ENCODE assay signal across 16 cellular contexts in genomic region chr4:153004106-153004881, GRCh38.
"Had no signal": no experiment of that assay in that cellular context is flagged by ENCODE, and none has a peak within 500 bp of the region (broad histone marks: within the 10 kb centered on the region; RNA-seq: fewer than 3 reads in every experiment).

No MANE protein-coding gene starts in this region.

- H3K36me3 Mint-ChIP-seq: activated naive CD4-positive, alpha-beta T cell treated with anti-CD3 and anti-CD28 coated beads, Interleukin-2, amount 50 U/mL, for 24 hours; naive thymus-derived CD8-positive, alpha-beta T cell; stimulated activated memory B cell treated with anti-CD40 and anti-IgM and Interleukin-4, amounts not matched to agents 10 μg/mL and 1 μg/mL and 100 μg/mL, for 72 hours had no signal

- H3K27me3 Mint-ChIP-seq: activated CD4-positive, alpha-beta T cell treated with anti-CD3 and anti-CD28 coated beads for 36 hours; activated naive CD4-positive, alpha-beta T cell treated with anti-CD3 and anti-CD28 coated beads, Interleukin-2, amount 50 U/mL, for 24 hours; stimulated activated memory B cell treated with anti-CD40 and anti-IgM and Interleukin-4, amounts not matched to agents 10 μg/mL and 1 μg/mL and 100 μg/mL, for 72 hours had no signal

- H3K4me1 ChIP-seq: adrenal gland had no signal

- H3K9me3 Mint-ChIP-seq: activated CD4-positive, alpha-beta memory T cell treated with anti-CD3 and anti-CD28 coated beads, Interleukin-2, amount 10 ng/mL, durations not matched to agents 7 days and 5 days; activated naive CD4-positive, alpha-beta T cell treated with anti-CD3 and anti-CD28 coated beads, Interleukin-2, amount 50 U/mL, for 24 hours; effector memory CD8-positive, alpha-beta T cell; naive thymus-derived CD8-positive, alpha-beta T cell; stimulated activated memory B cell treated with anti-CD40 and anti-IgM and Interleukin-4, amounts not matched to agents 10 μg/mL and 1 μg/mL and 100 μg/mL, for 72 hours had no signal

- H3K36me3 ChIP-seq: adrenal gland had no signal

- H3K4me3 ChIP-seq: adrenal gland had no signal

- H3K4me1 Mint-ChIP-seq: activated CD4-positive, alpha-beta memory T cell treated with anti-CD3 and anti-CD28 coated beads, Interleukin-2, amount 10 ng/mL, durations not matched to agents 7 days and 5 days; activated CD4-positive, alpha-beta T cell treated with anti-CD3 and anti-CD28 coated beads for 36 hours; activated naive CD4-positive, alpha-beta T cell treated with anti-CD3 and anti-CD28 coated beads, Interleukin-2, amount 50 U/mL, for 24 hours had no signal

- FAIRE-seq: islet of Langerhans had no signal

- H3K4me3 Mint-ChIP-seq: activated CD4-positive, alpha-beta memory T cell treated with anti-CD3 and anti-CD28 coated beads, Interleukin-2, amount 10 ng/mL, durations not matched to agents 7 days and 5 days; activated CD4-positive, alpha-beta T cell treated with anti-CD3 and anti-CD28 coated beads for 36 hours; activated naive CD4-positive, alpha-beta T cell treated with anti-CD3 and anti-CD28 coated beads, Interleukin-2, amount 50 U/mL, for 24 hours; effector memory CD8-positive, alpha-beta T cell; stimulated activated memory B cell treated with anti-CD40 and anti-IgM and Interleukin-4, amounts not matched to agents 10 μg/mL and 1 μg/mL and 100 μg/mL, for 72 hours had no signal

- H3K27ac ChIP-seq: adrenal gland had no signal

- DNase-seq: activated CD4-positive, alpha-beta memory T cell treated with anti-CD3 and anti-CD28 coated beads, Interleukin-2, amount 10 ng/mL, durations not matched to agents 7 days and 5 days; activated CD4-positive, alpha-beta T cell treated with anti-CD3 and anti-CD28 coated beads for 36 hours; activated effector memory CD4-positive, alpha-beta T cell treated with anti-CD3 and anti-CD28 coated beads, Interleukin-2, amount 50 U/mL, for 16 hours; activated T-cell treated with anti-CD3 and anti-CD28 coated beads, Interleukin-2, amount 50 U/mL, for 48 hours; adrenal gland; dermis blood vessel endothelial cell; effector memory CD8-positive, alpha-beta T cell; mammary epithelial cell; naive thymus-derived CD8-positive, alpha-beta T cell; retina; stimulated activated CD4-positive, alpha-beta T cell treated with anti-CD3 and anti-CD28 coated beads, Interleukin-2, amount 100 ng/mL, for 48 hours; substantia nigra; trophoblast cell had no signal

- H3K9me3 ChIP-seq: adrenal gland had no signal

- H3K27ac Mint-ChIP-seq: activated CD4-positive, alpha-beta memory T cell treated with anti-CD3 and anti-CD28 coated beads, Interleukin-2, amount 10 ng/mL, durations not matched to agents 7 days and 5 days; activated CD4-positive, alpha-beta T cell treated with anti-CD3 and anti-CD28 coated beads for 36 hours; activated naive CD4-positive, alpha-beta T cell treated with anti-CD3 and anti-CD28 coated beads, Interleukin-2, amount 50 U/mL, for 24 hours; effector memory CD8-positive, alpha-beta T cell; stimulated activated memory B cell treated with anti-CD40 and anti-IgM and Interleukin-4, amounts not matched to agents 10 μg/mL and 1 μg/mL and 100 μg/mL, for 72 hours had no signal

- ATAC-seq: activated CD4-positive, alpha-beta T cell treated with anti-CD3 and anti-CD28 coated beads for 36 hours; effector memory CD8-positive, alpha-beta T cell; naive thymus-derived CD8-positive, alpha-beta T cell; stimulated activated memory B cell treated with anti-CD40 and anti-IgM and Interleukin-4, amounts not matched to agents 10 μg/mL and 1 μg/mL and 100 μg/mL, for 72 hours had no signal
